Comparison of ENCODE assay signal across 8 cellular contexts in the genomic region with DNA sequence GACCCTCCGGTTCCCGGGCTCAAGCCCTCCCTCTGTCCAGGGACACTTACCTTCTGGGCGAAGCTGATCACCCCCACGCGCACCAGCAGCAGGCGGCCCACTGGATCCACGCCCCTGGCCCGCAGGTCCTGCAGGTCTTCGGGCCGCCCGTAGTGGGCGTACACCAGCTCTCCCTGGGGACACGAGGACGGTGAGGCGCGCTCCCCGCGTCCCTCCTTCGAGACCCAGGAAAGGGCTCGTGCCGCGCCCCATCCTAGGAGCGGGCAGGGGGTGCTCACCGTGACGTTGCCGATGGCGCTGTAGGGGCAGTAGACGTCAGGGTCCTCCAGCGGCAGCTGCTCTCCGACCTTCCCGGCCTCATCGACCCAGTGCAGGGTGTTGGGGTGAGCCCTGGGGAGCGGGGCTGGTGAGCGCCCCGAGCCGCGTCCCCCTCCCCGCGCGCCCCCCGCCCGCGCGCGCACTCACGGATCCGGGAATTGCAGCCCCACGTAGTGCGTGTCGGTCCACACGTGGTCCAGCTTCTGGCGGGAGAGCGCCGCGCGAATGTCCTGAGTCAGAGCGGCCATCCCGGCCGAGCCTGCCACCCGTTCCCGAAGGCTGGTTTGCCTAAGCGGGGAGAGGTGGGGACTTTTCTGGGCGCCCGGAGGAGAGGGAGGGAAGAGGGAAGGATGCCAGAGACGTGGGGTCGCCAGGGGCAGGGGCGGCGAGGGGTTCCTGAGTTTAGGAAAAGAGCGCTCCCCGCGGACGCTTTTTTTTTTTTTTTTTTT. TPM values are rescaled to one million over a fixed set of nuclear protein-coding genes. Genes with fewer than 3 reads are reported as not detected.
A peak's percentile ranks its signal among the peaks of the same experiment; 100 is the strongest.
DNase-seq lines count a peak whose midpoint lies in the region; ATAC-seq and TF ChIP-seq lines count a peak whose summit lies in the region.

No MANE protein-coding gene starts in this region.

- peaks cover 52% of the 10 kb centered on the region for H3K4me1 Mint-ChIP-seq in activated naive CD4-positive, alpha-beta T cell treated with anti-CD3 and anti-CD28 coated beads, Interleukin-2, amount 10 ng/mL, durations not matched to agents 7 days and 5 days

- CTCF ChIA-PET in activated naive CD4-positive, alpha-beta T cell treated with anti-CD3 and anti-CD28 coated beads, Interleukin-2, amount 10 ng/mL, durations not matched to agents 7 days and 5 days (lab: Charles Lee), result interaction anchor here (0.9 to 2.7 kb wide), 11 partner anchors 9 to 73 kb away, joined by 3 to 12 read pairs (median 5); a partner anchor contains a TSS

- H3K4me3 Mint-ChIP-seq in activated naive CD4-positive, alpha-beta T cell treated with anti-CD3 and anti-CD28 coated beads, Interleukin-2, amount 10 ng/mL, durations not matched to agents 7 days and 5 days, result peak overlapping the region; percentile 79

- H3K27ac Mint-ChIP-seq in activated naive CD4-positive, alpha-beta T cell treated with anti-CD3 and anti-CD28 coated beads, Interleukin-2, amount 10 ng/mL, durations not matched to agents 7 days and 5 days, result peak overlapping the region; percentile 70

- peaks cover 2% of the 10 kb centered on the region for H3K36me3 Mint-ChIP-seq in activated naive CD4-positive, alpha-beta T cell treated with anti-CD3 and anti-CD28 coated beads, Interleukin-2, amount 10 ng/mL, durations not matched to agents 7 days and 5 days

- peaks cover 7% of the 10 kb centered on the region for H3K27me3 ChIP-seq in hepatocyte

- H3K36me3 ChIP-seq in hepatocyte (replicated peaks; ENCODE audit: insufficient read depth, low read depth), result no peaks in the 10 kb centered on the region

- H3K27ac ChIP-seq in hepatocyte (no peak overlapping the region), skin epidermis (peak overlapping the region in 13 of 21 experiments; percentile 8 to 73 (median 53))

- peak; percentile 84 for DNase-seq in Daoy (ENCODE audit: low read depth)
- DNase-seq in RPMI7951 (ENCODE audit: low read depth), result peak; percentile 42
- DNase-seq in activated naive CD4-positive, alpha-beta T cell treated with anti-CD3 and anti-CD28 coated beads, Interleukin-2, amount 10 ng/mL, durations not matched to agents 7 days and 5 days, result peak; percentile 78
- peak; percentile 73 for DNase-seq in hepatocyte (ENCODE audit: low spot score)
- no peak for DNase-seq in NCI-H446 treated with DMSO at 0.1 percent for 48 hours (lab: John Stamatoyannopoulos, UW)
- DNase-seq in HUDEP-2 (lab: John Stamatoyannopoulos, UW; ENCODE audit: unreplicated experiment in 76 of 76), result no peak

- H4K20me1 ChIP-seq in hepatocyte (ENCODE audit: insufficient read depth, poor library complexity, severe bottlenecking), result no peaks in the 10 kb centered on the region

- no peaks in the 10 kb centered on the region for H3K79me2 ChIP-seq in hepatocyte

- ATAC-seq in HG02678 (IDR thresholded peaks at IDR 0.05; ENCODE audit: unreplicated experiment), result peak; percentile 57

- peak overlapping the region; percentile 77 for H2AFZ ChIP-seq in hepatocyte

- peak overlapping the region; percentile 31 for H3K4me3 ChIP-seq in hepatocyte
- peak overlapping the region; percentile 38 to 57 (median 47) for H3K4me3 ChIP-seq in skin epidermis

- peak overlapping the region; percentile 98 for H3K4me2 ChIP-seq in hepatocyte

- H3K9me2 ChIP-seq in hepatocyte (replicated peaks; ENCODE audit: insufficient read depth), result no peaks in the 10 kb centered on the region

- peaks cover 6% of the 10 kb centered on the region for H3K4me1 ChIP-seq in hepatocyte (ENCODE audit: insufficient read depth)

- H3K27me3 Mint-ChIP-seq in activated naive CD4-positive, alpha-beta T cell treated with anti-CD3 and anti-CD28 coated beads, Interleukin-2, amount 10 ng/mL, durations not matched to agents 7 days and 5 days, result peaks cover 55% of the 10 kb centered on the region

- no peaks in the 10 kb centered on the region for H3K9me3 Mint-ChIP-seq in activated naive CD4-positive, alpha-beta T cell treated with anti-CD3 and anti-CD28 coated beads, Interleukin-2, amount 10 ng/mL, durations not matched to agents 7 days and 5 days

- peak; percentile 41 for TF ChIP-seq CTCF in hepatocyte (IDR thresholded peaks at IDR 0.05; ENCODE audit: poor library complexity)

- 3% methylated on average over 61 of the region's 72 CpGs for WGBS in hepatocyte (ENCODE audit: low lambda C conversion rate, missing lambda C conversion rate)

- H3K9me3 ChIP-seq in hepatocyte (ENCODE audit: low read depth), result no peaks in the 10 kb centered on the region

RNA-seq across cellular contexts. Expression of a gene that starts 8.2 kb away (rescaled TPM):
- 2.4 and 4.6 TPM in 2 replicates for total RNA-seq in Daoy (2014; rRNA removed; shearing (Covaris generic))
- 0.12 and 0.98 TPM in 2 replicates for total RNA-seq in RPMI7951 (2014; rRNA removed; shearing (Covaris generic))
- 12.5 and 13.5 TPM in 2 replicates for total RNA-seq in hepatocyte
- polyA plus RNA-seq in hepatocyte, result 11.1 and 16.8 TPM in 2 replicates

RNA-seq across cellular contexts. Expression of a gene that starts 20.8 kb away (rescaled TPM):
- 9.7 and 11.3 TPM in 2 replicates for total RNA-seq in Daoy (2014; rRNA removed; shearing (Covaris generic))
- 19.7 and 28.7 TPM in 2 replicates for total RNA-seq in RPMI7951 (2014; rRNA removed; shearing (Covaris generic))
- total RNA-seq in hepatocyte, result 8.8 and 10.4 TPM in 2 replicates
- polyA plus RNA-seq in hepatocyte, result 39.2 and 44.4 TPM in 2 replicates

RNA-seq across cellular contexts. Expression of a gene that starts 23.1 kb away (rescaled TPM):
- total RNA-seq in Daoy (2014; rRNA removed; shearing (Covaris generic)), result not detected in 2 replicates
- not detected in 2 replicates for total RNA-seq in RPMI7951 (2014; rRNA removed; shearing (Covaris generic))
- total RNA-seq in hepatocyte, result not detected in 2 replicates
- not detected in 2 replicates for polyA plus RNA-seq in hepatocyte

RNA-seq across cellular contexts. Expression of a gene that starts 31.0 kb away (rescaled TPM):
- total RNA-seq in Daoy (2014; rRNA removed; shearing (Covaris generic)), result 21.3 and 32.9 TPM in 2 replicates
- total RNA-seq in RPMI7951 (2014; rRNA removed; shearing (Covaris generic)), result 175 and 237 TPM in 2 replicates
- 64.2 and 90.0 TPM in 2 replicates for total RNA-seq in hepatocyte
- polyA plus RNA-seq in hepatocyte, result 249 and 343 TPM in 2 replicates

RNA-seq across cellular contexts. Expression of a gene that starts 40.4 kb away (rescaled TPM):
- total RNA-seq in Daoy (2014; rRNA removed; shearing (Covaris generic)), result 58.9 and 77.1 TPM in 2 replicates
- 89.4 and 125 TPM in 2 replicates for total RNA-seq in RPMI7951 (2014; rRNA removed; shearing (Covaris generic))
- total RNA-seq in hepatocyte, result 99.6 and 111 TPM in 2 replicates
- 204 and 222 TPM in 2 replicates for polyA plus RNA-seq in hepatocyte

Comparison
In these comparisons a context has a peak if more than half of its experiments do, and no peak if none do; other contexts are left out.
1. DNase-seq: peak in Daoy (single experiment), RPMI7951 (single experiment), activated naive CD4-positive, alpha-beta T cell treated with anti-CD3 and anti-CD28 coated beads, Interleukin-2, amount 10 ng/mL, durations not matched to agents 7 days and 5 days (single experiment) and hepatocyte (single experiment); none in NCI-H446 treated with DMSO at 0.1 percent for 48 hours (single experiment) and HUDEP-2 (0 of 76).